20 cellular contexts compared by ENCODE assay signal in the genomic region with DNA sequence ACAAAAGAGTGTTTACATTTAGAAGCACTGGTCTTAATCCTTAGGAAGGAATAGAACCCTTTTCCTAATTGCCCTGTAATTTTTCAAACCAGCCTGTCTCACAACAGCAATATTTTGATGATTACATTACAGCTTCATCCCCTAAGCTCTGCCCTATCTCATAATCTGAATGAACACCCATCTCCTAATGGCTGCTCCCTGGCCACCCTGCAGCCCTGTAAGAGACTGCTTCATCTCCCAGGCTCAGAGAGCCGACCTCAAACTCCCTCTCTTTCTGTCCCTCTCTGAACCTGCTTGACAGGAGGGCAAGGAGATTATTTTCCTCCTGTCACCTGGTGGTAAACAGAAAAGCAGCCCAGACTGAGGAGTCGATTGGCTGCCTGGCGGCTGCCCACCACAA.
DNase-seq lines count a peak whose midpoint lies in the region; ATAC-seq, FAIRE-seq and TF ChIP-seq lines count a peak whose summit lies in the region.
"Had no signal": no experiment of that assay in that cellular context is flagged by ENCODE, and none has a peak within 500 bp of the region (broad histone marks: within the 10 kb centered on the region; RNA-seq: fewer than 3 reads in every experiment).

No MANE protein-coding gene starts in this region.

- H2BK5ac ChIP-seq in H1 (ENCODE audit: low read depth, low read length) = no peak overlapping the region
- no peak overlapping the region for H2BK5ac ChIP-seq in trophoblast cell (ENCODE audit: low read depth, low read length, poor library complexity)

- H2BK15ac ChIP-seq in H1 (ENCODE audit: low read length) = no peak overlapping the region

- H4K91ac ChIP-seq in H1 (replicated peaks; ENCODE audit: insufficient read length, low read length) = no peak overlapping the region
- peak overlapping the region; percentile 62 for H4K91ac ChIP-seq in trophoblast cell (ENCODE audit: low read depth, low read length)

- DNase-seq in SK-N-SH (peak; percentile 36), H1 (ENCODE audit: low read depth in 1 of 2, low spot score in 2 of 2) (no peak), trophoblast cell (no peak)
- DNase-seq: AML-193; CD4-positive, alpha-beta T cell; DMS79 treated with DMSO at 0.1 percent for 48 hours; GF-D8; GM23248; H7; HFFc6; IMR-90 had no signal

- no peaks in the 10 kb centered on the region for H3F3A ChIP-seq in SK-N-SH (replicated peaks; ENCODE audit: insufficient read depth)

- H3K9ac ChIP-seq in SK-N-SH (no peak overlapping the region), H1 (replicated peaks in 1 of 4; ENCODE audit: extremely low read depth in 1 of 4, low read depth in 3 of 4, low read length in 3 of 4) (no peak overlapping the region), trophoblast cell (ENCODE audit: low read length) (no peak overlapping the region)
- H3K9ac ChIP-seq: GM23248 had no signal

- no peak overlapping the region for H2BK120ac ChIP-seq in H1 (replicated peaks; ENCODE audit: low read depth, low read length)
- peak overlapping the region; percentile 7 for H2BK120ac ChIP-seq in trophoblast cell (ENCODE audit: insufficient read depth, low read length, poor library complexity)

- H3K4me2 ChIP-seq in SK-N-SH = no peak overlapping the region
- H3K4me2 ChIP-seq in H1 (ENCODE audit: insufficient read depth in 1 of 2, low read depth in 2 of 2, low read length in 2 of 2) = no peak overlapping the region
- no peak overlapping the region for H3K4me2 ChIP-seq in trophoblast cell (ENCODE audit: low read length)
- H3K4me2 ChIP-seq: A549 had no signal

- H3K4me1 ChIP-seq in SK-N-SH (ENCODE audit: control insufficient read depth in 1 of 2, insufficient read depth in 2 of 2, low read depth in 1 of 2, low read length in 1 of 2) (peaks cover 0 to 6% of the 10 kb centered on the region in 2 experiments; a peak in 1 of 4 replicates), H1 (replicated peaks in 1 of 4; ENCODE audit: control insufficient read depth in 3 of 4, insufficient read depth in 4 of 4, low read length in 3 of 4) (no peaks in the 10 kb centered on the region), trophoblast cell (ENCODE audit: control insufficient read depth in 1 of 2, insufficient read depth in 2 of 2, low read length in 2 of 2) (peaks cover 2% of the 10 kb centered on the region in 2 experiments)
- H3K4me1 ChIP-seq: A549 had no signal

- WGBS in SK-N-SH (ENCODE audit: low lambda C conversion rate) = 73% methylated on average over 3 of the region's 3 CpGs
- WGBS in H1 (ENCODE audit: extremely low coverage in 1 of 2, insufficient coverage in 1 of 2, insufficient read length in 1 of 2, insufficient replicate concordance in 2 of 2, low coverage in 1 of 2, low lambda C conversion rate in 2 of 2, missing lambda C conversion rate in 1 of 2), 2 experiments = 97% methylated on average over 3 of the region's 3 CpGs; no CpG with 5 or more reads in 1 of the 2 experiments
- WGBS in trophoblast cell (ENCODE audit: extremely low coverage, insufficient coverage, insufficient read length) = no CpG with 5 or more reads among the region's 3 CpGs

- peak overlapping the region; percentile 62; the same call in 1 of the 2 replicates for H2BK20ac ChIP-seq in H1 (ENCODE audit: low read length)

- H2AFZ ChIP-seq in SK-N-SH (ENCODE audit: low read depth) = no peak overlapping the region
- 0 out of 2 replicates have a peak overlapping the region, but pooled peaks have one; percentile 17 for H2AFZ ChIP-seq in H1 (ENCODE audit: low read length)
- H2AFZ ChIP-seq in trophoblast cell (ENCODE audit: insufficient read depth, low read length, poor library complexity) = peak overlapping the region; percentile 70
- H2AFZ ChIP-seq: GM23248 had no signal

- H3K79me2 ChIP-seq in SK-N-SH (ENCODE audit: insufficient read depth) (no peaks in the 10 kb centered on the region), H1 (ENCODE audit: control insufficient read depth in 1 of 2, insufficient read depth in 2 of 2, low read length in 2 of 2) (no peaks in the 10 kb centered on the region), trophoblast cell (ENCODE audit: control insufficient read depth, insufficient read depth, low read length, poor library complexity) (no peaks in the 10 kb centered on the region)

- H3K14ac ChIP-seq in H1 (ENCODE audit: insufficient read length) (no peak overlapping the region), trophoblast cell (ENCODE audit: low read length) (no peak overlapping the region)

- no peak for ATAC-seq in SK-N-SH treated with all-trans-retinoic acid at 6 μM for 48 hours
- ATAC-seq in GM18498 (IDR thresholded peaks at IDR 0.05; ENCODE audit: unreplicated experiment) = no peak
- no peak for ATAC-seq in GM18868 (IDR thresholded peaks at IDR 0.05; ENCODE audit: unreplicated experiment)
- ATAC-seq in GM21717 (IDR thresholded peaks at IDR 0.05; ENCODE audit: unreplicated experiment) = no peak
- ATAC-seq: HCT116 had no signal

- no peak overlapping the region for H3K56ac ChIP-seq in H1 (replicated peaks; ENCODE audit: insufficient read length, low read depth, low read length)

- H4K5ac ChIP-seq in H1 (ENCODE audit: insufficient read length, low read depth, low read length) = no peak overlapping the region

- no peaks in the 10 kb centered on the region for H3K27me3 ChIP-seq in SK-N-SH (ENCODE audit: insufficient read depth)
- H3K27me3 ChIP-seq in H1 (replicated peaks in 1 of 4; ENCODE audit: control insufficient read depth in 3 of 4, extremely low read depth in 1 of 4, insufficient read depth in 3 of 4, low read length in 3 of 4) = no peaks in the 10 kb centered on the region
- no peaks in the 10 kb centered on the region for H3K27me3 ChIP-seq in trophoblast cell (ENCODE audit: insufficient read depth, low read length)

- H3K36me3 ChIP-seq in SK-N-SH (replicated peaks in 1 of 2; ENCODE audit: control insufficient read depth in 1 of 2, insufficient read depth in 2 of 2, low read length in 1 of 2) (no peaks in the 10 kb centered on the region), H1 (ENCODE audit: control insufficient read depth in 2 of 4, insufficient read depth in 4 of 4, low read length in 3 of 4) (no peaks in the 10 kb centered on the region), trophoblast cell (ENCODE audit: control insufficient read depth in 1 of 2, insufficient read depth in 2 of 2, low read length in 2 of 2) (no peaks in the 10 kb centered on the region)

- H3K9me3 ChIP-seq in SK-N-SH (no peaks in the 10 kb centered on the region), H1 (ENCODE audit: insufficient read depth in 2 of 2, low read depth in 1 of 2, low read length in 1 of 2) (no peaks in the 10 kb centered on the region), trophoblast cell (ENCODE audit: insufficient read depth, low read depth, low read length) (no peaks in the 10 kb centered on the region)
- H3K9me3 ChIP-seq: A549 had no signal

- H3K23ac ChIP-seq in H1 (ENCODE audit: insufficient read length) = no peak overlapping the region
- no peak overlapping the region for H3K23ac ChIP-seq in trophoblast cell (ENCODE audit: low read length)

- H3K23me2 ChIP-seq in H1 (ENCODE audit: low read depth, low read length) = no peaks in the 10 kb centered on the region; the same call in 1 of the 2 replicates

- POLR2A ChIA-PET in SK-N-SH (lab: Yijun Ruan, JAX) = no interaction called here
- POLR2A ChIA-PET in H1 (lab: Charles Lee; ENCODE audit: partially characterized antibody) = no interaction called here

- no peak for TF ChIP-seq POLR2A in H1 (IDR thresholded peaks at IDR 0.05; ENCODE audit: control extremely low read depth in 1 of 2, low read depth in 2 of 2, low read length in 2 of 2)

- CTCF ChIA-PET in SK-N-SH (lab: Yijun Ruan, JAX) (no interaction called here), H1 (lab: Charles Lee; ENCODE audit: partially characterized antibody) (no interaction called here)

- TF ChIP-seq RAD21 in SK-N-SH (IDR thresholded peaks at IDR 0.05; ENCODE audit: low read length) = no peak
- TF ChIP-seq RAD21 in H1 (IDR thresholded peaks at IDR 0.05 in 1 of 2, conservative IDR thresholded peaks at IDR 0.05 in 1 of 2; ENCODE audit: low read depth in 2 of 2, low read length in 2 of 2) = no peak

- H4K20me1 ChIP-seq in SK-N-SH (ENCODE audit: insufficient read depth) (no peaks in the 10 kb centered on the region), H1 (replicated peaks in 1 of 2; ENCODE audit: control insufficient read depth in 1 of 2, insufficient read depth in 2 of 2, low read length in 2 of 2) (no peaks in the 10 kb centered on the region)

- no peaks in the 10 kb centered on the region for H3K9me2 ChIP-seq in SK-N-SH

- H3K18ac ChIP-seq in H1 (ENCODE audit: extremely low read depth, low read length) (no peak overlapping the region), trophoblast cell (ENCODE audit: low read length) (no peak overlapping the region)

- H4K8ac ChIP-seq in H1 (ENCODE audit: extremely low read depth, insufficient read depth, low read length) = no peak overlapping the region
- no peak overlapping the region for H4K8ac ChIP-seq in trophoblast cell (ENCODE audit: low read depth, low read length)

- peak overlapping the region; percentile 9; the same call in 1 of the 2 replicates for H2BK12ac ChIP-seq in H1 (ENCODE audit: low read depth, low read length)
- H2BK12ac ChIP-seq in trophoblast cell (ENCODE audit: low read length) = peak overlapping the region; percentile 53

- H3K79me1 ChIP-seq in H1 (ENCODE audit: low read depth, low read length) (no peaks in the 10 kb centered on the region), trophoblast cell (ENCODE audit: low read length) (peaks cover 2% of the 10 kb centered on the region)

- H2AK5ac ChIP-seq in H1 (ENCODE audit: low read depth, low read length) = no peak overlapping the region
- H2AK5ac ChIP-seq in trophoblast cell (ENCODE audit: low read length) = no peak overlapping the region

- no peak overlapping the region for H3K4ac ChIP-seq in H1 (replicated peaks; ENCODE audit: insufficient read length, low read depth, low read length)
- H3K4ac ChIP-seq in trophoblast cell (ENCODE audit: low read depth, low read length) = no peak overlapping the region

- H4K12ac ChIP-seq in trophoblast cell (ENCODE audit: low read depth, low read length) = no peak overlapping the region

- no peak overlapping the region for H3K4me3 ChIP-seq in SK-N-SH (ENCODE audit: low read depth in 2 of 2, low read length in 1 of 2)
- H3K4me3 ChIP-seq in H1 (ENCODE audit: extremely low read depth in 1 of 4, insufficient read depth in 2 of 4, low read depth in 3 of 4, low read length in 4 of 4) = no peak overlapping the region
- H3K4me3 ChIP-seq in trophoblast cell (ENCODE audit: low read depth, low read length) = no peak overlapping the region
- H3K4me3 ChIP-seq: A549, GM23248 had no signal

- FAIRE-seq in H1 (lab: Jason Lieb, UNC) = no peak
- FAIRE-seq: A549, GM19239 had no signal

- H3K27ac ChIP-seq in SK-N-SH (ENCODE audit: low read depth in 2 of 2, low read length in 1 of 2) (no peak overlapping the region), H1 (ENCODE audit: low read depth, low read length) (no peak overlapping the region), trophoblast cell (ENCODE audit: low read depth, low read length) (no peak overlapping the region)
- H3K27ac ChIP-seq: 22Rv1, A549, C4-2B, GM23248 had no signal

- TF ChIP-seq EP300 in SK-N-SH (IDR thresholded peaks at IDR 0.05; ENCODE audit: borderline replicate concordance in 1 of 2, low read depth in 1 of 2, low read length in 1 of 2) (no peak), H1 (IDR thresholded peaks at IDR 0.05; ENCODE audit: borderline replicate concordance in 1 of 2, low read depth in 2 of 2, low read length in 2 of 2) (no peak)

- TF ChIP-seq CTCF in SK-N-SH (IDR thresholded peaks at IDR 0.05) = no peak
- TF ChIP-seq CTCF in H1 (IDR thresholded peaks at IDR 0.05; ENCODE audit: control extremely low read depth in 1 of 3, insufficient read depth in 1 of 3, low read depth in 1 of 3, low read length in 3 of 3) = no peak
